9 cellular contexts compared by ENCODE assay signal in the genomic region with DNA sequence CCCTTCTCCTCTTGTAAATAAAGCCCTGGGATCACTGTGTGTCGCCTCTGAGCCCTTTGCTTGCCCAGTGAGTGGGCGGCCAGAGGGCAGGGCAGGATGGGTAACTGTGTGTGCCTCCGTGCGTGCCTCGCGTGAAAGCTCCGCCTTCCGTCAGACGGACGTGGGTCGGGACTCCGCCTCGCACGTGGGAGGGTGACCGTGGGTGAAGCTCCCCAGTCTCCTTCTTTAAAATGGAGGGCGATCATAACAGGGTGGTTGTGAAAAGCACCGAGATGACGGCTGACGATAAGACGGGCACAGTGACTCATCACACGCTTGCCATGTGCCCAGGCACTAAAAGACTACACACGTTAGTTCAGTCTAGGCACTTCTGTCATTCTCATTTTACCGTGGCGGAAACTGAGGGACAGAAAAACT. TPM values are rescaled to one million over a fixed set of nuclear protein-coding genes. Genes with fewer than 3 reads are reported as not detected.
DNase-seq lines count a peak whose midpoint lies in the region; ATAC-seq, FAIRE-seq and TF ChIP-seq lines count a peak whose summit lies in the region.
"Had no signal": no experiment of that assay in that cellular context is flagged by ENCODE, and none has a peak within 500 bp of the region (broad histone marks: within the 10 kb centered on the region; RNA-seq: fewer than 3 reads in every experiment).

No MANE protein-coding gene starts in this region.

- no peaks in the 10 kb centered on the region for H3K9me3 ChIP-seq in fibroblast of lung (ENCODE audit: control insufficient read depth, insufficient read depth, low read depth, low read length)
- H3K9me3 ChIP-seq in pancreas, result no peaks in the 10 kb centered on the region
- no peaks in the 10 kb centered on the region for H3K9me3 ChIP-seq in upper lobe of right lung

- H2AFZ ChIP-seq in fibroblast of lung (ENCODE audit: low read length), result peak overlapping the region; percentile 29

- H3K27ac ChIP-seq in fibroblast of lung (ENCODE audit: insufficient read depth, low read length) (no peak overlapping the region), pancreas (peak overlapping the region; percentile 88 to 97 (median 94)), upper lobe of right lung (peak overlapping the region; percentile 94)

- in situ Hi-C loops in GM13976 (cut with MboI; ENCODE audit: low sequenced_read_pairs, unreplicated experiment), result no loop called here

- H3K36me3 ChIP-seq in fibroblast of lung (ENCODE audit: control insufficient read depth, insufficient read depth, low read length), result peaks cover 4% of the 10 kb centered on the region
- no peaks in the 10 kb centered on the region for H3K36me3 ChIP-seq in pancreas
- H3K36me3 ChIP-seq in upper lobe of right lung, result peaks cover 12% of the 10 kb centered on the region

- H3K4me1 ChIP-seq in fibroblast of lung (ENCODE audit: control insufficient read depth, extremely low read depth, insufficient read depth, low read length) (peaks cover 4% of the 10 kb centered on the region), pancreas (peaks cover 15 to 39% (median 27%) of the 10 kb centered on the region in 3 donors), upper lobe of right lung (peaks cover 67% of the 10 kb centered on the region)

- H4K20me1 ChIP-seq in fibroblast of lung (ENCODE audit: control insufficient read depth, extremely low read depth, insufficient read depth, low read length), result no peaks in the 10 kb centered on the region

- TF ChIP-seq CTCF in GM13976 (IDR thresholded peaks at IDR 0.05; ENCODE audit: borderline replicate concordance, control extremely low read depth, extremely low read depth, insufficient read depth, missing control alignments) (no peak), fibroblast of lung (conservative IDR thresholded peaks at IDR 0.05 in 1 of 2, IDR thresholded peaks at IDR 0.05 in 1 of 2; ENCODE audit: low read depth in 1 of 2, low read length in 2 of 2) (no peak), pancreas (IDR thresholded peaks at IDR 0.05) (no peak), upper lobe of right lung (IDR thresholded peaks at IDR 0.05) (no peak)

- H3K27me3 ChIP-seq in fibroblast of lung (ENCODE audit: control insufficient read depth, insufficient read depth, low read length) (no peaks in the 10 kb centered on the region), pancreas (no peaks in the 10 kb centered on the region), upper lobe of right lung (no peaks in the 10 kb centered on the region)

- H3K4me3 ChIP-seq in fibroblast of lung (replicated peaks in 1 of 4; ENCODE audit: control extremely low read depth in 1 of 4, insufficient read depth in 1 of 4, low read depth in 3 of 4, low read length in 4 of 4) (no peak overlapping the region), pancreas (peak overlapping the region in 3 of 4 donors; percentile 64 to 79 (median 69)), upper lobe of right lung (peak overlapping the region; percentile 46)

- intact Hi-C loops in pancreas (cut with DNase I) (no loop called here), upper lobe of right lung (cut with DNase I) (loop anchor here (10.0 kb wide), 1 partner anchor 154 kb away; no protein-coding TSS in a partner anchor)

- FAIRE-seq in pancreas (lab: Jason Lieb, UNC), result no peak

- DNase-seq in GM13976 (ENCODE audit: low spot score), result peak; percentile 65
- peak; percentile 95 for DNase-seq in NCI-H2171 (lab: John Stamatoyannopoulos, UW)
- peak; percentile 80 for DNase-seq in activated T-cell treated with anti-CD3 and anti-CD28 coated beads for 1 hour (ENCODE audit: low read depth)
- peak in 1 of 2 donors; percentile 61 for DNase-seq in fibroblast of lung (ENCODE audit: low read depth in 2 of 2)
- DNase-seq in pancreas, result peak in 5 of 6 donors; percentile 62 to 87 (median 79)
- peak; percentile 94 for DNase-seq in upper lobe of right lung
- DNase-seq in A172 (ENCODE audit: low spot score), result no peak

- H3K9ac ChIP-seq in fibroblast of lung (ENCODE audit: insufficient read depth, low read length), result no peak overlapping the region

- H3K4me2 ChIP-seq in fibroblast of lung (ENCODE audit: extremely low read depth, insufficient read depth, low read length), result no peak overlapping the region

- WGBS in pancreas, 2 donors, result 22 to 23% methylated on average over 24 of the region's 24 CpGs

- peak; percentile 14 to 40 (median 20) for ATAC-seq in pancreas
- ATAC-seq in upper lobe of right lung, result peak; percentile 63
- ATAC-seq in GM21619 (IDR thresholded peaks at IDR 0.05; ENCODE audit: unreplicated experiment), result no peak

- no peaks in the 10 kb centered on the region for H3K79me2 ChIP-seq in fibroblast of lung (ENCODE audit: control insufficient read depth, insufficient read depth, low read length)

RNA-seq across cellular contexts. Expression of a gene that starts 9.2 kb away (rescaled TPM):
- total RNA-seq in fibroblast of lung (112 and 169 TPM in 2 replicates), pancreas (100 to 1,000 TPM in 3 of 6 donors, 10 to 100 TPM in 3; 79.7 to 139 (median 101) TPM), upper lobe of right lung (126 TPM)
- polyA plus RNA-seq in fibroblast of lung (193 and 266 TPM in 2 replicates), pancreas (10 to 100 TPM; 74.7 to 91.9 TPM)
- polyA plus RNA-seq in fibroblast of lung (2012), result 142 and 185 TPM in 2 replicates
- polyA minus RNA-seq in fibroblast of lung (ENCODE audit: low replicate concordance), result 131 and 149 TPM in 2 replicates
- 172 and 183 TPM in 2 replicates for total RNA-seq in A172 (2014; rRNA removed; shearing (Covaris generic))

RNA-seq across cellular contexts. Expression of a gene that starts 9.4 kb away (rescaled TPM):
- total RNA-seq in fibroblast of lung (27.4 and 31.6 TPM in 2 replicates), pancreas (10 to 100 TPM in 5 of 6 donors, 1 to 10 TPM in 1; 8.9 to 20.2 (median 17.0) TPM), upper lobe of right lung (35.6 TPM)
- polyA plus RNA-seq in fibroblast of lung (33.4 and 46.4 TPM in 2 replicates), pancreas (10 to 100 TPM in 1 of 2 donors, 1 to 10 TPM in 1; 9.4 to 12.9 TPM)
- polyA plus RNA-seq in fibroblast of lung (2012), result 54.2 and 86.5 TPM in 2 replicates
- polyA minus RNA-seq in fibroblast of lung (ENCODE audit: low replicate concordance), result 14.1 and 35.4 TPM in 2 replicates
- total RNA-seq in A172 (2014; rRNA removed; shearing (Covaris generic)), result 42.6 and 50.5 TPM in 2 replicates

RNA-seq across cellular contexts. Expression of a gene that starts 10.1 kb away (rescaled TPM):
- total RNA-seq in fibroblast of lung (0.26 TPM in 1 of 2 replicates, not detected in the other), pancreas (10 to 100 TPM; 13.3 to 37.9 (median 17.8) TPM), upper lobe of right lung (154 TPM)
- polyA plus RNA-seq in fibroblast of lung (0.06 TPM in 1 of 2 replicates, not detected in the other), pancreas (10 to 100 TPM; 48.7 to 53.1 TPM)
- not detected in 2 replicates for polyA plus RNA-seq in fibroblast of lung (2012)
- 0.79 TPM in 1 of 2 replicates, not detected in the other for polyA minus RNA-seq in fibroblast of lung (ENCODE audit: low replicate concordance)
- 0.31 and 0.48 TPM in 2 replicates for total RNA-seq in A172 (2014; rRNA removed; shearing (Covaris generic))

RNA-seq across cellular contexts. Expression of a gene that starts 17.5 kb away (rescaled TPM):
- total RNA-seq in fibroblast of lung (107 and 177 TPM in 2 replicates), pancreas (100 to 1,000 TPM in 2 of 6 donors, 10 to 100 TPM in 4; 86.8 to 154 (median 97.6) TPM), upper lobe of right lung (197 TPM)
- polyA plus RNA-seq in fibroblast of lung (172 and 220 TPM in 2 replicates), pancreas (100 to 1,000 TPM; 176 to 314 TPM)
- polyA plus RNA-seq in fibroblast of lung (2012), result 181 and 214 TPM in 2 replicates
- polyA minus RNA-seq in fibroblast of lung (ENCODE audit: low replicate concordance), result 60.1 and 67.8 TPM in 2 replicates
- total RNA-seq in A172 (2014; rRNA removed; shearing (Covaris generic)), result 1.8 TPM in 1 of 2 replicates, not detected in the other

RNA-seq across cellular contexts. Expression of a gene that starts 17.7 kb away (rescaled TPM):
- total RNA-seq in fibroblast of lung, result not detected in 2 replicates
- polyA plus RNA-seq in fibroblast of lung, result not detected in 2 replicates
- polyA plus RNA-seq in fibroblast of lung (2012), result not detected in 2 replicates
- polyA minus RNA-seq in fibroblast of lung (ENCODE audit: low replicate concordance), result not detected in 2 replicates
- not detected for total RNA-seq in pancreas
- not detected for polyA plus RNA-seq in pancreas
- total RNA-seq in upper lobe of right lung, result not detected
- not detected in 2 replicates for total RNA-seq in A172 (2014; rRNA removed; shearing (Covaris generic))
- total RNA-seq: activated CD8-positive, alpha-beta memory T cell treated with anti-CD3 and anti-CD28 coated beads for 36 hours had no signal

Comparison
In these comparisons a context has a peak if more than half of its experiments do, and no peak if none do; other contexts are left out.
1. H3K4me3 ChIP-seq: peak in pancreas (3 of 4) and upper lobe of right lung (single experiment); none in fibroblast of lung (0 of 4).